In the genomic region with DNA sequence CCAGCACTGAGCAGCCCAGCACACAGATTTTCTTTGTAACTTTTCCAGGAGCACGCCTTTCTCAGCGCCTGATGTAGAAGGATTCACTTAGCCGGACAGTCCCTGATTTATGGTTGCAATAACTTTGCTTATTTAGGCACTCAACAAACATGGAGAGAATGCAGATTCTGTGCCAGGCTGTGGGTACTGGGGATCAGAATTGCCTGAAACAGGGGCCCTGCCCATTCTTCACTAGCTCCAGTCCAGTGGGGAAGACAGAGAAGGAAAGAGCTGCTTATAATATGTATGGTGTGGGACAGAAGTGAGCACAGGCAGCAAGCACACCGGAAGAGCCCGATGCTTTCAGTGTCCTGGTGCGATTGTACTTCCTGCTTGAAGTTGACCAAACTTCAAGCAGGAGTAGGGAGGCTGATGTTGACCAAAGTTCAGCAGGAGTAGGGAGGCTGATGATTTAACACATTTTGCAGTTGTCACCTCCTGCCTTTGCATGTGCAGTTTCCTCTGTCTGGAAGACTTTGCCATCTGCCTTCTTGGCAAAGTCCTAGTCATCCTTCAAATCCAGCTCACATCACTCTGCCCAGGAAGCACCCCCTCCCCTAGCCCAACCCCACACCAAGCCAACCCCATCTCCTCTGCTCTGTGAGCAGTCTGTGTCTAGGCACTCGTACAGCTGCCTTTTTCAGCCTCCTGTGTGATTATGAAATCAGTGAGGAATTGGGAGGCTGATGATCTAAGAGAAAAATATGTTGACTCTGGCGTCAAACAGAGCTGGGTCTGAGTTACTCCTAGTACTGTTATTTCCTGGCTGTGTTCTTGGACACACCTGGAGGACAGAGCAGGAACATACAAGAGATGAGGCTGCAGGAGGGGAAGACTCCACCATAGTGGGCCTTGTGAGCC, we compare ENCODE assay signal across 30 cellular contexts. TPM values are rescaled to one million over a fixed set of nuclear protein-coding genes. Genes with fewer than 3 reads are reported as not detected.
DNase-seq lines count a peak whose midpoint lies in the region; ATAC-seq and TF ChIP-seq lines count a peak whose summit lies in the region.
"Had no signal": no experiment of that assay in that cellular context is flagged by ENCODE, and none has a peak within 500 bp of the region (broad histone marks: within the 10 kb centered on the region; RNA-seq: fewer than 3 reads in every experiment).

No MANE protein-coding gene starts in this region.

- H3K4me3 ChIP-seq in right cardiac atrium (ENCODE audit: low read length) (no peak overlapping the region), esophagus squamous epithelium (no peak overlapping the region)
- H3K4me3 ChIP-seq: PC-9, SJSA1, smooth muscle cell had no signal

- H3K9me3 ChIP-seq in right cardiac atrium (ENCODE audit: control insufficient read depth, low read length) (no peaks in the 10 kb centered on the region), esophagus squamous epithelium (no peaks in the 10 kb centered on the region)
- H3K9me3 ChIP-seq: SJSA1 had no signal

- ATAC-seq in right cardiac atrium = peak; percentile 20 to 27
- ATAC-seq in Right ventricle myocardium superior (ENCODE audit: poor library complexity) = no peak
- peak; percentile 47 for ATAC-seq in omental fat pad (ENCODE audit: low FRiP score)
- no peak for ATAC-seq in HG02870 (IDR thresholded peaks at IDR 0.05; ENCODE audit: unreplicated experiment)
- no peak for ATAC-seq in HG03095 (IDR thresholded peaks at IDR 0.05; ENCODE audit: unreplicated experiment)

- WGBS in right cardiac atrium = 61% methylated on average over 8 of the region's 8 CpGs
- 49 to 58% methylated on average over 5 to 8 of the region's 8 CpGs for WGBS in esophagus squamous epithelium, 2 donors

- H3K27me3 ChIP-seq in right cardiac atrium (ENCODE audit: control insufficient read depth, insufficient read depth) (no peaks in the 10 kb centered on the region), esophagus squamous epithelium (peaks cover 0 to 13% (median 0%) of the 10 kb centered on the region in 4 donors)

- H3K27ac ChIP-seq in right cardiac atrium (ENCODE audit: low read length) (no peak overlapping the region), esophagus squamous epithelium (peak overlapping the region in 3 of 4 donors; percentile 56 to 83 (median 73))
- H3K27ac ChIP-seq: PC-9, SJSA1 had no signal

- H3K4me1 ChIP-seq in right cardiac atrium (ENCODE audit: control insufficient read depth, insufficient read depth, low read length) = no peaks in the 10 kb centered on the region
- peaks cover 0 to 39% (median 7%) of the 10 kb centered on the region in 3 donors for H3K4me1 ChIP-seq in esophagus squamous epithelium
- H3K4me1 ChIP-seq: SJSA1 had no signal

- H3K36me3 ChIP-seq in esophagus squamous epithelium = no peaks in the 10 kb centered on the region
- H3K36me3 ChIP-seq: SJSA1 had no signal

- DNase-seq in right cardiac atrium (no peak), Right ventricle myocardium superior (no peak), esophagus squamous epithelium (lab: John Stamatoyannopoulos, UW) (no peak), omental fat pad (ENCODE audit: low spot score) (no peak), OCI-M1 (lab: John Stamatoyannopoulos, UW) (no peak)
- DNase-seq in activated CD4-positive, alpha-beta T cell treated with anti-CD3 and anti-CD28 coated beads for 1 hour = no peak
- DNase-seq: activated CD4-positive, alpha-beta memory T cell treated with anti-CD3 and anti-CD28 coated beads for 36 hours; activated naive CD4-positive, alpha-beta T cell; activated T-cell treated with anti-CD3 and anti-CD28 coated beads for 4 hours; amniotic stem cell; caudate nucleus; dermis blood vessel endothelial cell; GDM1; GOT3; Karpas-422; NCI-H1092; NCI-H2029 treated with DMSO at 0.1 percent for 48 hours; NCI-H345; PC-9; stimulated activated CD4-positive, alpha-beta T cell treated with anti-CD3 and anti-CD28 coated beads, Interleukin-4, amount 100 ng/mL, for 24 hours; T-helper 2 cell had no signal

- no peak for TF ChIP-seq POLR2A in esophagus squamous epithelium (IDR thresholded peaks at IDR 0.05)

- intact Hi-C loops in right cardiac atrium (cut with DNase I) = no loop called here
- intact Hi-C loops in Right ventricle myocardium superior (cut with DNase I) = no loop called here
- intact Hi-C loops in esophagus squamous epithelium (cut with DNase I) = no loop called here

- TF ChIP-seq CTCF in esophagus squamous epithelium (IDR thresholded peaks at IDR 0.05) = no peak
- no peak for TF ChIP-seq CTCF in omental fat pad (IDR thresholded peaks at IDR 0.05)

RNA-seq across cellular contexts. Expression of gene PRIMA1, which starts 12.0 kb away (rescaled TPM):
- total RNA-seq in right cardiac atrium = 10 to 100 TPM in 2 of 4 donors, 1 to 10 TPM in 2; 6.1 to 11.7 (median 10.1) TPM
- polyA plus RNA-seq in right cardiac atrium = 5.9 TPM
- 8.4 TPM for total RNA-seq in Right ventricle myocardium superior
- 1 to 10 TPM; 1.0 to 5.0 (median 1.3) TPM for total RNA-seq in esophagus squamous epithelium
- total RNA-seq in omental fat pad = 1 to 10 TPM; 1.0 to 4.6 (median 3.0) TPM
- total RNA-seq: activated CD4-positive, alpha-beta memory T cell treated with anti-CD3 and anti-CD28 coated beads for 36 hours; dermis blood vessel endothelial cell; endothelial cell of umbilical vein; HT-29; kidney epithelial cell; PC-9; SJSA1; smooth muscle cell had no signal
- polyA plus RNA-seq: CD14-positive monocyte, endothelial cell of umbilical vein, neural cell, smooth muscle cell had no signal

Comparison
In these comparisons a context has a peak if more than half of its experiments do, and no peak if none do; other contexts are left out.
1. ATAC-seq: peak in right cardiac atrium (2 of 2) and omental fat pad (single experiment); none in Right ventricle myocardium superior (single experiment), HG02870 (single experiment) and HG03095 (single experiment).